In the genomic region with DNA sequence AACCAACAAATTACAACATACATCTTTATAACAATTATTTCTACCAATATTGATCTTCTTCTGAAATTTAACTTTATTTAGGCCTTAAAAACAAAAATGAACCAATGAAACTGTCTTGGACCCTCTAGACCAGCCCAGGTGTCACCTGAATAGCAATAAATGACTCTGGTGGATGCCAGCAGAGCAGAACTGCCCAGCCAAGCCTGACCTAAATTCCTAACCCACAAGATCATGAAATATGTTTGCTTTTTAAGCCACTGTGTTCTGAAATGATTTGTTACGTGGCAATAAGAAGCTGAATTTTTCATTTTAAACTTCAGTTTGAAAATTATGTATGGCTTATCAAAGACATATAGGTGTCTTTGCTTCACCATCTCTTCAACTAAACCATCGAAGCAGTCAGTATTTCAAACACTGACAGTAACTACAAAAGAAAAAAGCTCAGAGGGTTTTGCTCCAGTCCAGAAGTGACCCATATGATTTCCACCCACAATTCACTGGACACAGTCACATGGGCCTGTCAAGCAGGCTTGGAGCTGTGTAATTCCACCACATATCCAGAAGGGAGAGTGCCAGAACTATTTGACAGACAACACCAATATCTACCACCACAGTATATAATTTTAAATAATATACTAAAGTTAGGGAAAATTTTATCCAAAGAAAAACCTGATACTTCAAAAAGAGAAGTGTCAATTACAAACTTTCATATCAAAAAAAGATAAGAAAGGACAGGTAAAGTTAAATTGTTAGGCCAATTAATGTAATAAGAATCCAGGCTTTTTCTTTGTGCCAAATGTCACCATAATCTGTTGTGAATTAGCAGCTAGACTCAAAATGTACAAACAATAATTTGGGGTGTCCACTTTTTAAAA, we compare ENCODE assay signal across 8 cellular contexts.
DNase-seq lines count a peak whose midpoint lies in the region; ATAC-seq, FAIRE-seq and TF ChIP-seq lines count a peak whose summit lies in the region.

No MANE protein-coding gene starts in this region.

- H3K4me2 ChIP-seq in BLaER1 treated with 17β-estradiol and CSF1 and Interleukin-3, amounts not matched to agents 10 nM and 100 nM = peak overlapping the region; percentile 5 to 71 (median 52); a peak in 17 of 22 replicates

- intact Hi-C loops in pancreas (cut with DNase I) = no loop called here

- H3K9me3 ChIP-seq in BLaER1 treated with 17β-estradiol and CSF1 and Interleukin-3, amounts not matched to agents 10 nM and 100 nM (replicated peaks in 1 of 11) = peaks cover 0 to 11% (median 8%) of the 10 kb centered on the region in 11 experiments; a peak in 6 of 22 replicates
- H3K9me3 ChIP-seq in Peyer's patch = no peaks in the 10 kb centered on the region
- no peaks in the 10 kb centered on the region for H3K9me3 ChIP-seq in pancreas

- peak; percentile 80 for ATAC-seq in GM18868 (IDR thresholded peaks at IDR 0.05; ENCODE audit: unreplicated experiment)
- peak; percentile 61 for ATAC-seq in HG03442 (IDR thresholded peaks at IDR 0.05; ENCODE audit: unreplicated experiment)
- ATAC-seq in pancreas = peak; percentile 84 to 95 (median 92)

- no peak overlapping the region for H3K4me3 ChIP-seq in BLaER1 treated with 17β-estradiol and CSF1 and Interleukin-3, amounts not matched to agents 10 nM and 100 nM
- no peak overlapping the region for H3K4me3 ChIP-seq in Peyer's patch
- H3K4me3 ChIP-seq in fibroblast of pulmonary artery (replicated peaks; ENCODE audit: low read depth, low read length) = no peak overlapping the region
- no peak overlapping the region for H3K4me3 ChIP-seq in pancreas

- H3K27me3 ChIP-seq in BLaER1 treated with 17β-estradiol and CSF1 and Interleukin-3, amounts not matched to agents 10 nM and 100 nM = no peaks in the 10 kb centered on the region
- H3K27me3 ChIP-seq in Peyer's patch (no peaks in the 10 kb centered on the region), pancreas (no peaks in the 10 kb centered on the region)

- peak in 1 of 3 donors; percentile 51 for DNase-seq in Peyer's patch
- peak; percentile 77 for DNase-seq in fibroblast of pulmonary artery (ENCODE audit: low read depth)
- DNase-seq in pancreas = peak in 3 of 6 donors; percentile 29 to 55 (median 45)
- no peak for DNase-seq in NCI-H2171 treated with DMSO at 0.1 percent for 48 hours (lab: John Stamatoyannopoulos, UW)
- DNase-seq in cerebellar nuclear complex (lab: John Stamatoyannopoulos, UW) = no peak

- WGBS in pancreas, 2 donors = 38 to 44% methylated on average over 2 of the region's 2 CpGs

- TF ChIP-seq CTCF in Peyer's patch (IDR thresholded peaks at IDR 0.05) (peak in 4 of 6 experiments; percentile 19 to 54 (median 54)), fibroblast of pulmonary artery (IDR thresholded peaks at IDR 0.05; ENCODE audit: low read length, missing control alignments) (peak; percentile 63), pancreas (IDR thresholded peaks at IDR 0.05) (peak in 2 of 4 donors; percentile 33 to 39)

- peak overlapping the region in 7 of 11 experiments; percentile 1 to 38 (median 24); a peak in 6 of 22 replicates for H3K9ac ChIP-seq in BLaER1 treated with 17β-estradiol and CSF1 and Interleukin-3, amounts not matched to agents 10 nM and 100 nM

- H3K4me1 ChIP-seq in BLaER1 treated with 17β-estradiol and CSF1 and Interleukin-3, amounts not matched to agents 10 nM and 100 nM = peaks cover 32 to 72% (median 47%) of the 10 kb centered on the region in 10 experiments
- H3K4me1 ChIP-seq in Peyer's patch = peaks cover 0 to 12% (median under 1%) of the 10 kb centered on the region in 4 donors
- peaks cover 9 to 41% (median 36%) of the 10 kb centered on the region in 3 donors for H3K4me1 ChIP-seq in pancreas

- peak; percentile 41 for FAIRE-seq in pancreas (lab: Jason Lieb, UNC)

- H4K20me1 ChIP-seq in BLaER1 treated with 17β-estradiol and CSF1 and Interleukin-3, amounts not matched to agents 10 nM and 100 nM = peaks cover 60 to 100% (median 83%) of the 10 kb centered on the region in 11 experiments; a peak in 21 of 22 replicates

- H3K27ac ChIP-seq in BLaER1 treated with 17β-estradiol and CSF1 and Interleukin-3, amounts not matched to agents 10 nM and 100 nM = peak overlapping the region in 5 of 11 experiments; percentile 35 to 64 (median 53); a peak in 9 of 22 replicates
- H3K27ac ChIP-seq in Peyer's patch (no peak overlapping the region), pancreas (peak overlapping the region in 3 of 4 donors; percentile 15 to 54 (median 22))

- peaks cover 7 to 38% (median 15%) of the 10 kb centered on the region in 11 experiments for H3K36me3 ChIP-seq in BLaER1 treated with 17β-estradiol and CSF1 and Interleukin-3, amounts not matched to agents 10 nM and 100 nM
- H3K36me3 ChIP-seq in Peyer's patch (no peaks in the 10 kb centered on the region), pancreas (no peaks in the 10 kb centered on the region)

- no peak for TF ChIP-seq POLR2A in Peyer's patch (IDR thresholded peaks at IDR 0.05)

Comparison
In these comparisons a context has a peak if more than half of its experiments do, and no peak if none do; other contexts are left out.
1. H3K27ac ChIP-seq: peak in pancreas (3 of 4); none in Peyer's patch (0 of 4).
2. Peak in every context shown above with its lines, with median percentiles within 50 percentile points of each other: ATAC-seq.